ENCODE assay signal across 1 cellular context in the genomic region with DNA sequence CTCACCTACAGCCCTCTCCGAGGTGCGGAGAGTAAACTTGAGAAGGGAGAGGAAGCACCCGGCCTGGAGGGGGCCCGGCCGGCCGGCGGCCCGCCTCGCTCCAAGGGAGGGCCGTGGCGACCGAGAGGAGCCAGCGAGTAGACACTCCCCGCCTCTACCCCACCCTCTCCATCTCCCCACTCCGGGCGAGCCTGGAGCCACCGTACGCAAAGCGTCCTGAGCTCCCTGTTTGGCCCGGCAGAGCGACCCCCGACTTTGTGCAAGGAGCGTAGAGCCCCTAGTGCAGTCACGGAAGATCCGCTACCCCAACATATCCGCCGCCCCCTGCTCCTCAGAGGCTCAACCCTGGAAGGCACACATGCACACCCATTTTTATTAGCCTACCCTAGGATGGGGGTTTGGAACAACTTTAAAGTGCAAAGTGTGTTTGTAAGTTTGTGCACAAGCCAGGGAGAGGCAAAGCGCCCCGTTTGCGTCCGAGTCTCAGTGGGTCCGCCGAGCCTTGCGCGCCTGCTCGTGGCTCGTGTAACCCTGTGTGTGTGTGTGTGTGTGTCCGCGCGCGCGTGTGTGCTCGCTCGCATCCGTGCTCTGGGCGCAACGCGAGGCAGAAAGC.
TF ChIP-seq lines count a peak whose summit lies in the region.

No MANE protein-coding gene starts in this region.

TF ChIP-seq in HCT116, 20 proteins besides CTCF, POLR2A, EP300 and RAD21 (continued from another document):
- TF ChIP-seq REST (IDR thresholded peaks at IDR 0.05; ENCODE audit: low read depth), result no peak
- no peak for TF ChIP-seq ZBTB33 (IDR thresholded peaks at IDR 0.05; ENCODE audit: extremely low read depth, insufficient replicate concordance, low read length)
- TF ChIP-seq FOSL1 (IDR thresholded peaks at IDR 0.05; ENCODE audit: low read depth), result no peak
- TF ChIP-seq SIN3A (IDR thresholded peaks at IDR 0.05; ENCODE audit: low read depth), result no peak
- TF ChIP-seq EGR1 (IDR thresholded peaks at IDR 0.05; ENCODE audit: low read depth), result no peak
- TF ChIP-seq ELF1 (IDR thresholded peaks at IDR 0.05; ENCODE audit: borderline replicate concordance, low read depth), result no peak
- TF ChIP-seq EZH2phosphoT487 (IDR thresholded peaks at IDR 0.05; ENCODE audit: borderline replicate concordance), result no peak
- no peak for TF ChIP-seq ZNF274 (IDR thresholded peaks at IDR 0.05; ENCODE audit: low read depth, low read length)
- no peak for TF ChIP-seq ZFX (IDR thresholded peaks at IDR 0.05)
- no peak for TF ChIP-seq YY1 (IDR thresholded peaks at IDR 0.05; ENCODE audit: extremely low read depth, insufficient replicate concordance, low read depth, low read length)
- TF ChIP-seq JUND (IDR thresholded peaks at IDR 0.05), result no peak
- TF ChIP-seq MAX (IDR thresholded peaks at IDR 0.05), result no peak
- TF ChIP-seq SP1 (IDR thresholded peaks at IDR 0.05; ENCODE audit: low read depth), result no peak
- no peak for TF ChIP-seq CEBPB (IDR thresholded peaks at IDR 0.05; ENCODE audit: low read depth)
- TF ChIP-seq ATF3 (IDR thresholded peaks at IDR 0.05), result no peak
